Comparison of ENCODE assay signal across 17 cellular contexts in genomic region chr3:75012791-75013190, GRCh38.
"Had no signal": no experiment of that assay in that cellular context is flagged by ENCODE, and none has a peak within 500 bp of the region (broad histone marks: within the 10 kb centered on the region; RNA-seq: fewer than 3 reads in every experiment).

No MANE protein-coding gene starts in this region.

- ATAC-seq: K562, Right ventricle myocardium inferior had no signal

- DNase-seq: Kasumi-1, MM.1S, NCI-H1092 treated with DMSO at 0.1 percent for 48 hours, NCI-H1436, NCI-H187, NCI-H2029, NCI-H2081 treated with DMSO at 0.1 percent for 48 hours, NCI-H446, NCI-H510A, NCI-H524 treated with DMSO at 0.1 percent for 48 hours, NCI-H69, NCI-H774, PC-9, Peyer's patch, SIG-M5 had no signal
